ENCODE assay signal across 7 cellular contexts in genomic region chr3:59684766-59685165, GRCh38.
"Had no signal": no experiment of that assay in that cellular context is flagged by ENCODE, and none has a peak within 500 bp of the region (broad histone marks: within the 10 kb centered on the region; RNA-seq: fewer than 3 reads in every experiment).

No MANE protein-coding gene starts in this region.

- H3K27me3 Mint-ChIP-seq: IgD-negative memory B cell had no signal

- DNase-seq: IMR-90, KBM-7, KG1 had no signal

- FAIRE-seq: HepG2, HTR-8/SVneo, K562 had no signal

- H3K4me3 Mint-ChIP-seq: IgD-negative memory B cell had no signal

- ATAC-seq: HepG2, K562 had no signal

- H3K27ac Mint-ChIP-seq: IgD-negative memory B cell had no signal

- H3K4me3 ChIP-seq: K562 had no signal
